10 cellular contexts compared by ENCODE assay signal in the genomic region with DNA sequence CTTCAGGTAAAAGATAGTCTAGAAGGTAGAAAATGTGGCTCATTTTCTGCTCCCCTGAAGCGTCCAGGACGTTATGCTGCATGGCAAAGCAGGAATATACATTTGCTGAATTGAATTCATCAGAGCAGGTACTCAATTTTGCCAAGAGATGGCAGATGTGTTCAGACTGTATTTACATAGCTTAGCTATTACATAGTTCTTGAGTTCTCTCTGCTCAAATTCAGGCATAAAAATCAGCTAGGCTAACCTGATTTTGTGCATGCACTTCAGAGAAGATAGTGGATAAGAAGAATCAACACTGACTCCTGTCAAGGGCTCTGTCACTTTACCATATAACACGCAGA.
DNase-seq lines count a peak whose midpoint lies in the region; ATAC-seq and TF ChIP-seq lines count a peak whose summit lies in the region.
"Had no signal": no experiment of that assay in that cellular context is flagged by ENCODE, and none has a peak within 500 bp of the region (broad histone marks: within the 10 kb centered on the region; RNA-seq: fewer than 3 reads in every experiment).

No MANE protein-coding gene starts in this region.

- no peak overlapping the region for H3K4me3 ChIP-seq in cardiac fibroblast (replicated peaks in 1 of 2; ENCODE audit: low read depth in 2 of 2, low read length in 2 of 2)

- DNase-seq in GM03348 (ENCODE audit: low spot score), result peak; percentile 9
- peak; percentile 53 for DNase-seq in NCI-H2227 (lab: John Stamatoyannopoulos, UW; ENCODE audit: unreplicated experiment)
- DNase-seq in cardiac fibroblast (ENCODE audit: low read depth in 2 of 2), result peak; percentile 24 to 48
- no peak for DNase-seq in omental fat pad (ENCODE audit: low spot score)
- no peak for DNase-seq in GM13976 (ENCODE audit: low spot score)
- no peak for DNase-seq in kidney tubule cell (ENCODE audit: low spot score)
- DNase-seq in activated CD4-positive, alpha-beta memory T cell treated with anti-CD3 and anti-CD28 coated beads, Interleukin-2, amount 10 ng/mL, durations not matched to agents 7 days and 5 days, result no peak
- no peak for DNase-seq in NCI-H128 (lab: John Stamatoyannopoulos, UW; ENCODE audit: unreplicated experiment)
- DNase-seq: activated T-cell treated with anti-CD3 and anti-CD28 coated beads, Interleukin-2, amount 50 U/mL, for 24 hours; naive thymus-derived CD8-positive, alpha-beta T cell had no signal

- no peak overlapping the region for H3K27ac Mint-ChIP-seq in activated CD4-positive, alpha-beta memory T cell treated with anti-CD3 and anti-CD28 coated beads, Interleukin-2, amount 10 ng/mL, durations not matched to agents 7 days and 5 days
- H3K27ac Mint-ChIP-seq: activated T-cell treated with anti-CD3 and anti-CD28 coated beads, Interleukin-2, amount 50 U/mL, for 24 hours; naive thymus-derived CD8-positive, alpha-beta T cell had no signal

- ATAC-seq in omental fat pad (ENCODE audit: low FRiP score), result peak; percentile 28
- ATAC-seq: naive thymus-derived CD8-positive, alpha-beta T cell had no signal

- in situ Hi-C loops in GM13976 (cut with MboI; ENCODE audit: low sequenced_read_pairs, unreplicated experiment), result no loop called here

- no peaks in the 10 kb centered on the region for H3K9me3 Mint-ChIP-seq in activated CD4-positive, alpha-beta memory T cell treated with anti-CD3 and anti-CD28 coated beads, Interleukin-2, amount 10 ng/mL, durations not matched to agents 7 days and 5 days
- H3K9me3 Mint-ChIP-seq: activated T-cell treated with anti-CD3 and anti-CD28 coated beads, Interleukin-2, amount 50 U/mL, for 24 hours had no signal

- POLR2A ChIA-PET in activated CD4-positive, alpha-beta memory T cell treated with anti-CD3 and anti-CD28 coated beads, Interleukin-2, amount 10 ng/mL, durations not matched to agents 7 days and 5 days (lab: Charles Lee), result no interaction called here

- H3K4me3 Mint-ChIP-seq in activated CD4-positive, alpha-beta memory T cell treated with anti-CD3 and anti-CD28 coated beads, Interleukin-2, amount 10 ng/mL, durations not matched to agents 7 days and 5 days, result no peak overlapping the region
- H3K4me3 Mint-ChIP-seq: activated T-cell treated with anti-CD3 and anti-CD28 coated beads, Interleukin-2, amount 50 U/mL, for 24 hours; naive thymus-derived CD8-positive, alpha-beta T cell had no signal

- TF ChIP-seq CTCF in cardiac fibroblast (IDR thresholded peaks at IDR 0.05; ENCODE audit: low read depth, low read length) (peak; percentile 9), omental fat pad (IDR thresholded peaks at IDR 0.05) (no peak), GM13976 (IDR thresholded peaks at IDR 0.05; ENCODE audit: borderline replicate concordance, control extremely low read depth, extremely low read depth, insufficient read depth, missing control alignments) (no peak)

- no peaks in the 10 kb centered on the region for H3K27me3 Mint-ChIP-seq in activated CD4-positive, alpha-beta memory T cell treated with anti-CD3 and anti-CD28 coated beads, Interleukin-2, amount 10 ng/mL, durations not matched to agents 7 days and 5 days

- no peaks in the 10 kb centered on the region for H3K4me1 Mint-ChIP-seq in activated CD4-positive, alpha-beta memory T cell treated with anti-CD3 and anti-CD28 coated beads, Interleukin-2, amount 10 ng/mL, durations not matched to agents 7 days and 5 days
- H3K4me1 Mint-ChIP-seq: naive thymus-derived CD8-positive, alpha-beta T cell had no signal

- CTCF ChIA-PET in activated CD4-positive, alpha-beta memory T cell treated with anti-CD3 and anti-CD28 coated beads, Interleukin-2, amount 10 ng/mL, durations not matched to agents 7 days and 5 days (lab: Charles Lee), result no interaction called here

- H3K36me3 Mint-ChIP-seq in activated CD4-positive, alpha-beta memory T cell treated with anti-CD3 and anti-CD28 coated beads, Interleukin-2, amount 10 ng/mL, durations not matched to agents 7 days and 5 days (ENCODE audit: low read depth), result no peaks in the 10 kb centered on the region
- H3K36me3 Mint-ChIP-seq: naive thymus-derived CD8-positive, alpha-beta T cell had no signal

Comparison
In these comparisons a context has a peak if more than half of its experiments do, and no peak if none do; other contexts are left out.
1. DNase-seq: peak in GM03348 (single experiment), NCI-H2227 (single experiment) and cardiac fibroblast (2 of 2); none in omental fat pad (single experiment), GM13976 (single experiment), kidney tubule cell (single experiment), activated CD4-positive, alpha-beta memory T cell treated with anti-CD3 and anti-CD28 coated beads, Interleukin-2, amount 10 ng/mL, durations not matched to agents 7 days and 5 days (single experiment) and NCI-H128 (single experiment).